Comparison of ENCODE assay signal across 8 cellular contexts in the genomic region with DNA sequence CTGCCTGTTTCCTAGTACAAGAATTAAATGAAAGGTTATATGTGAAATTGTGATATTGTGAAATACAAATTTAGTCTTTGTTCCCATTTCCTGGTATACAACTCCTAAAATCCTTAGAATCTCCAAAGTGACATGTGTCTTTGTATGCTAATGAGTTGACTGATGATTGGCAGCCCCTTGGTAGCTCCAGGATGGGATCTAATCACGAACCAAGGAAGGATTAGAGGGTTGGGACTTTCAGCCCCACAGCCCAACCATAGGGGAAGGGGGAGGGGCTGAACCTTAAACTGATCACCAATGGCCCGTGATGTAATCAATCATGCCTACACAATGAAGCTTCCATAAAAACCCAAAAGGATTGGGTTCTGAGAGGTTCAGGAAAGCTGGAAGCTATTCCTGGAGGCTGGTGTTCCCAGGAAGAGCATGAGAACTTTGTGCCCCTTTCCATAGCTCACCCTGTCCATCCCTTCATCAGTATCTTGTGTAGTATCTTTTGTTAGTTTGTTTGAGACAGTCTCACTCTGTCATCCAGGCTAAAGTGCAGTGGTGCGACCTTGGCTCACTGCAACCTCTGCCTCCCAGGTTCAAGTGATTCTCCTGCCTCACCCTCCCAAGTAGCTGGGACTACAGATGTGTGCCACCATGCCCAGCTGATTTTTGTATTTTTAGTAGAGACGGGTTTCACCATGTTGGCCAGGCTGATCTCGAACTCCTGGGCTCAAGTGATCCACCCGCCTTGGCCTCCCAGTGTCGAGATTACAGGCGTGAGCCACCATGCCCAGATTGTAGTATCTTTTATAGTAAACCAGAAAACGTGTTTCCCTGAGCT. TPM values are rescaled to one million over a fixed set of nuclear protein-coding genes. Genes with fewer than 3 reads are reported as not detected.
DNase-seq lines count a peak whose midpoint lies in the region; ATAC-seq, FAIRE-seq and TF ChIP-seq lines count a peak whose summit lies in the region.
"Not testable (repeated sequence)": the region's sequence is repeated elsewhere in the genome, so short reads cannot be mapped to it uniquely, and the experiment has no call there.

No MANE protein-coding gene starts in this region.

- H3K4me1 ChIP-seq in GM23338 (ENCODE audit: insufficient read depth); duodenal mucosa (ENCODE audit: control insufficient read depth in 1 of 2, insufficient read depth in 2 of 2, low read length in 2 of 2): not testable (repeated sequence)
- H3K4me1 ChIP-seq in adipocyte (ENCODE audit: control insufficient read depth, insufficient read depth, low read length) (peaks cover 42% of the 10 kb centered on the region), keratinocyte (ENCODE audit: control insufficient read depth, extremely low read depth, insufficient read depth, low read length) (peaks cover 25% of the 10 kb centered on the region), upper lobe of right lung (peaks cover 63% of the 10 kb centered on the region)

- H3K36me3 ChIP-seq in GM23338 (ENCODE audit: insufficient read depth); adipocyte (ENCODE audit: control insufficient read depth, insufficient read depth, low read length, severe bottlenecking); duodenal mucosa (ENCODE audit: control insufficient read depth in 1 of 2, insufficient read depth in 2 of 2, low read length in 2 of 2); keratinocyte (ENCODE audit: control insufficient read depth in 2 of 2, extremely low read depth in 1 of 2, insufficient read depth in 2 of 2, low read length in 2 of 2); upper lobe of right lung: not testable (repeated sequence)

- not testable (repeated sequence) for DNase-seq in GM23338 (ENCODE audit: low spot score); activated CD4-positive, alpha-beta T cell treated with anti-CD3 and anti-CD28 coated beads for 36 hours; adipocyte (ENCODE audit: low read depth); keratinocyte (ENCODE audit: low read depth, low spot score); nephron progenitor cell; upper lobe of right lung

- peaks cover 19% of the 10 kb centered on the region for H4K20me1 ChIP-seq in GM23338 (replicated peaks; ENCODE audit: insufficient read depth)
- not testable (repeated sequence) for H4K20me1 ChIP-seq in keratinocyte (ENCODE audit: control insufficient read depth, extremely low read depth, insufficient read depth, low read length)

- CTCF ChIA-PET in activated CD4-positive, alpha-beta T cell treated with anti-CD3 and anti-CD28 coated beads for 36 hours (lab: Charles Lee) = interaction anchor here (0.8 to 1.4 kb wide), 2 partner anchors 11 to 20 kb away, joined by 4 read pairs; no protein-coding TSS in a partner anchor

- peak overlapping the region; percentile 67; the same call in 1 of the 2 replicates for H3K27ac ChIP-seq in GM23338 (ENCODE audit: low read depth)
- peak overlapping the region; percentile 60 for H3K27ac ChIP-seq in duodenal mucosa (ENCODE audit: low read depth, low read length)
- peak overlapping the region; percentile 45 for H3K27ac ChIP-seq in keratinocyte (ENCODE audit: control insufficient read depth, insufficient read depth, low read length)
- peak overlapping the region; percentile 66 for H3K27ac ChIP-seq in upper lobe of right lung

- H3K9ac ChIP-seq in adipocyte (ENCODE audit: low read length) = peak overlapping the region; percentile 57
- H3K9ac ChIP-seq in duodenal mucosa (ENCODE audit: low read depth in 1 of 2, low read length in 2 of 2); keratinocyte (ENCODE audit: control insufficient read depth, extremely low read depth, insufficient read depth, low read length): not testable (repeated sequence)

- H2AFZ ChIP-seq in GM23338; keratinocyte (ENCODE audit: control insufficient read depth, low read length): not testable (repeated sequence)

- not testable (repeated sequence) for FAIRE-seq in keratinocyte (lab: Jason Lieb, UNC)

- dilution Hi-C loops in keratinocyte (cut with MboI; ENCODE audit: extremely low pct_ligation_motif_present, low sequenced_read_pairs) = not testable (repeated sequence)

- not testable (repeated sequence) for H3K9me1 ChIP-seq in keratinocyte (ENCODE audit: control insufficient read depth, extremely low read depth, insufficient read depth, low read length)

- H3K4me2 ChIP-seq in GM23338 (0 out of 2 replicates have a peak overlapping the region, but pooled peaks have one; percentile 44), keratinocyte (ENCODE audit: control insufficient read depth, extremely low read depth, insufficient read depth, low read depth, low read length) (peak overlapping the region; percentile 37)

- not testable (repeated sequence) for H3K9me3 ChIP-seq in adipocyte (ENCODE audit: control insufficient read depth, low read length); duodenal mucosa (ENCODE audit: control insufficient read depth in 1 of 2, low read length in 2 of 2); keratinocyte (ENCODE audit: control insufficient read depth, low read depth, low read length); upper lobe of right lung

- H3K4me1 Mint-ChIP-seq in GM23338 (peaks cover 18% of the 10 kb centered on the region), nephron progenitor cell (peaks cover 26% of the 10 kb centered on the region)
- peaks cover 49% of the 10 kb centered on the region for H3K4me1 Mint-ChIP-seq in activated CD4-positive, alpha-beta T cell treated with anti-CD3 and anti-CD28 coated beads for 36 hours
- H3K4me1 Mint-ChIP-seq in stimulated activated memory B cell treated with anti-CD40 and anti-IgM and Interleukin-4, amounts not matched to agents 10 μg/mL and 1 μg/mL and 100 μg/mL, for 72 hours = peaks cover 65% of the 10 kb centered on the region

- not testable (repeated sequence) for H3K27me3 Mint-ChIP-seq in GM23338 (ENCODE audit: insufficient read depth, low read depth, poor library complexity); activated CD4-positive, alpha-beta T cell treated with anti-CD3 and anti-CD28 coated beads for 36 hours; nephron progenitor cell (ENCODE audit: low read depth, poor library complexity); stimulated activated memory B cell treated with anti-CD40 and anti-IgM and Interleukin-4, amounts not matched to agents 10 μg/mL and 1 μg/mL and 100 μg/mL, for 72 hours

- H3K9me2 ChIP-seq in GM23338 (ENCODE audit: insufficient read depth) = not testable (repeated sequence)

- not testable (repeated sequence) for TF ChIP-seq CTCF in GM23338 (conservative IDR thresholded peaks at IDR 0.05; ENCODE audit: low read depth in 2 of 2); keratinocyte (optimal IDR thresholded peaks at IDR 0.05 in 1 of 3, IDR thresholded peaks at IDR 0.05 in 1 of 3, conservative IDR thresholded peaks at IDR 0.05 in 1 of 3; ENCODE audit: extremely low read depth in 1 of 3, insufficient read depth in 2 of 3, low read length in 3 of 3); nephron progenitor cell (IDR thresholded peaks at IDR 0.05); upper lobe of right lung (IDR thresholded peaks at IDR 0.05)

- ATAC-seq in GM23338 = peak; percentile 27; the same call in 1 of the 3 replicates
- ATAC-seq in activated CD4-positive, alpha-beta T cell treated with anti-CD3 and anti-CD28 coated beads for 36 hours; stimulated activated memory B cell treated with anti-CD40 and anti-IgM and Interleukin-4, amounts not matched to agents 10 μg/mL and 1 μg/mL and 100 μg/mL, for 72 hours; upper lobe of right lung: not testable (repeated sequence)

- POLR2A ChIA-PET in activated CD4-positive, alpha-beta T cell treated with anti-CD3 and anti-CD28 coated beads for 36 hours (lab: Charles Lee) = interaction anchor here (0.6 kb wide), 1 partner anchor 38 kb away, joined by 3 read pairs; no protein-coding TSS in a partner anchor

- intact Hi-C loops in activated CD4-positive, alpha-beta T cell treated with anti-CD3 and anti-CD28 coated beads for 36 hours (cut with DNase I, micrococcal nuclease); upper lobe of right lung (cut with DNase I): not testable (repeated sequence)

- not testable (repeated sequence) for H3F3A ChIP-seq in GM23338 (replicated peaks; ENCODE audit: low read depth)

- not testable (repeated sequence) for H3K27me3 ChIP-seq in GM23338 (ENCODE audit: insufficient read depth); adipocyte (replicated peaks; ENCODE audit: control insufficient read depth, insufficient read depth, low read length); duodenal mucosa (ENCODE audit: control insufficient read depth in 1 of 2, insufficient read depth in 2 of 2, low read length in 2 of 2); keratinocyte (ENCODE audit: control insufficient read depth, extremely low read depth, insufficient read depth, low read length); upper lobe of right lung

- H3K79me2 ChIP-seq in GM23338 (replicated peaks; ENCODE audit: insufficient read depth) (peaks cover 80% of the 10 kb centered on the region), keratinocyte (ENCODE audit: control insufficient read depth, insufficient read depth, low read length) (peaks cover 59% of the 10 kb centered on the region)

- H3K36me3 Mint-ChIP-seq in GM23338 (ENCODE audit: low read depth) = not testable (repeated sequence)
- peaks cover 28% of the 10 kb centered on the region for H3K36me3 Mint-ChIP-seq in activated CD4-positive, alpha-beta T cell treated with anti-CD3 and anti-CD28 coated beads for 36 hours (ENCODE audit: low read depth)
- peaks cover 35% of the 10 kb centered on the region for H3K36me3 Mint-ChIP-seq in nephron progenitor cell (ENCODE audit: low read depth)
- peaks cover 46% of the 10 kb centered on the region for H3K36me3 Mint-ChIP-seq in stimulated activated memory B cell treated with anti-CD40 and anti-IgM and Interleukin-4, amounts not matched to agents 10 μg/mL and 1 μg/mL and 100 μg/mL, for 72 hours

- not testable (repeated sequence) for H3K9me3 Mint-ChIP-seq in GM23338; activated CD4-positive, alpha-beta T cell treated with anti-CD3 and anti-CD28 coated beads for 36 hours (ENCODE audit: low read depth); nephron progenitor cell; stimulated activated memory B cell treated with anti-CD40 and anti-IgM and Interleukin-4, amounts not matched to agents 10 μg/mL and 1 μg/mL and 100 μg/mL, for 72 hours

- H3K4me3 Mint-ChIP-seq in GM23338; activated CD4-positive, alpha-beta T cell treated with anti-CD3 and anti-CD28 coated beads for 36 hours; nephron progenitor cell; stimulated activated memory B cell treated with anti-CD40 and anti-IgM and Interleukin-4, amounts not matched to agents 10 μg/mL and 1 μg/mL and 100 μg/mL, for 72 hours: not testable (repeated sequence)

- not testable (repeated sequence) for H3K27ac Mint-ChIP-seq in GM23338
- H3K27ac Mint-ChIP-seq in activated CD4-positive, alpha-beta T cell treated with anti-CD3 and anti-CD28 coated beads for 36 hours = peak overlapping the region; percentile 73
- peak overlapping the region; percentile 96 for H3K27ac Mint-ChIP-seq in nephron progenitor cell
- peak overlapping the region; percentile 91 for H3K27ac Mint-ChIP-seq in stimulated activated memory B cell treated with anti-CD40 and anti-IgM and Interleukin-4, amounts not matched to agents 10 μg/mL and 1 μg/mL and 100 μg/mL, for 72 hours

- H3K4me3 ChIP-seq in GM23338; duodenal mucosa (ENCODE audit: low read depth in 1 of 2, low read length in 2 of 2); keratinocyte (ENCODE audit: control insufficient read depth in 2 of 3, extremely low read depth in 1 of 3, insufficient read depth in 2 of 3, low read depth in 1 of 3, low read length in 3 of 3); upper lobe of right lung: not testable (repeated sequence)
- peak overlapping the region; percentile 24 for H3K4me3 ChIP-seq in adipocyte (ENCODE audit: low read length)

RNA-seq across cellular contexts. Expression of a gene that starts 31.9 kb away (rescaled TPM):
- 75.0 and 75.9 TPM in 2 replicates for total RNA-seq in GM23338 (2014; rRNA removed; shearing (Covaris generic))
- polyA plus RNA-seq in GM23338 (2016; fragmentation: Nextera tagmentation; extraction: Ambion mirVana) (217 and 250 TPM in 2 replicates), keratinocyte (269 to 609 TPM (median 533 TPM) in 3 replicates)
- total RNA-seq in activated CD4-positive, alpha-beta T cell treated with anti-CD3 and anti-CD28 coated beads for 36 hours = 100 to 1,000 TPM; 102 to 109 TPM
- 132 TPM for polyA plus RNA-seq in keratinocyte (2011; ENCODE audit: low read depth)
- polyA plus RNA-seq in keratinocyte (2011; cell fraction: cytosol; rRNA removed) = 497 and 993 TPM in 2 replicates
- 200 and 224 TPM in 2 replicates for polyA plus RNA-seq in keratinocyte (2011; cell fraction: nucleus; rRNA removed)
- 295 and 529 TPM in 2 replicates for polyA plus RNA-seq in keratinocyte (2012; ENCODE audit: low replicate concordance)
- polyA minus RNA-seq in keratinocyte = 125 to 378 TPM (median 270 TPM) in 3 replicates
- 153 TPM for polyA minus RNA-seq in keratinocyte (2011; cell fraction: cytosol; rRNA and poly(A)+ RNA removed)
- polyA minus RNA-seq in keratinocyte (2011; cell fraction: nucleus; rRNA and poly(A)+ RNA removed) = 37.5 and 58.0 TPM in 2 replicates
- 326 TPM for total RNA-seq in upper lobe of right lung

RNA-seq across cellular contexts. Expression of a gene that starts 40.7 kb away (rescaled TPM):
- total RNA-seq in GM23338 (2014; rRNA removed; shearing (Covaris generic)) = 3.3 and 3.5 TPM in 2 replicates
- polyA plus RNA-seq in GM23338 (2016; fragmentation: Nextera tagmentation; extraction: Ambion mirVana) (2.0 TPM in 2 replicates), keratinocyte (1.8 to 5.0 TPM (median 4.1 TPM) in 3 replicates)
- 10 to 100 TPM; 10.2 to 11.3 TPM for total RNA-seq in activated CD4-positive, alpha-beta T cell treated with anti-CD3 and anti-CD28 coated beads for 36 hours
- 19.5 TPM for polyA plus RNA-seq in keratinocyte (2011; ENCODE audit: low read depth)
- 1.5 and 2.3 TPM in 2 replicates for polyA plus RNA-seq in keratinocyte (2011; cell fraction: cytosol; rRNA removed)
- 7.1 and 8.1 TPM in 2 replicates for polyA plus RNA-seq in keratinocyte (2011; cell fraction: nucleus; rRNA removed)
- 1.6 and 10.2 TPM in 2 replicates for polyA plus RNA-seq in keratinocyte (2012; ENCODE audit: low replicate concordance)
- polyA minus RNA-seq in keratinocyte = 5.5 to 15.1 TPM (median 8.2 TPM) in 3 replicates
- 1.5 TPM for polyA minus RNA-seq in keratinocyte (2011; cell fraction: cytosol; rRNA and poly(A)+ RNA removed)
- 9.3 and 19.5 TPM in 2 replicates for polyA minus RNA-seq in keratinocyte (2011; cell fraction: nucleus; rRNA and poly(A)+ RNA removed)
- total RNA-seq in upper lobe of right lung = 47.4 TPM

RNA-seq across cellular contexts. Expression of a gene that starts 56.2 kb away (rescaled TPM):
- total RNA-seq in GM23338 (2014; rRNA removed; shearing (Covaris generic)) = 30.9 and 69.2 TPM in 2 replicates
- polyA plus RNA-seq in GM23338 (2016; fragmentation: Nextera tagmentation; extraction: Ambion mirVana) (148 and 160 TPM in 2 replicates), keratinocyte (89.8 to 111 TPM (median 102 TPM) in 3 replicates)
- total RNA-seq in activated CD4-positive, alpha-beta T cell treated with anti-CD3 and anti-CD28 coated beads for 36 hours = 10 to 100 TPM; 62.8 to 72.6 TPM
- polyA plus RNA-seq in keratinocyte (2011; ENCODE audit: low read depth) = 79.6 TPM
- 92.1 and 108 TPM in 2 replicates for polyA plus RNA-seq in keratinocyte (2011; cell fraction: cytosol; rRNA removed)
- 40.1 and 47.0 TPM in 2 replicates for polyA plus RNA-seq in keratinocyte (2011; cell fraction: nucleus; rRNA removed)
- polyA plus RNA-seq in keratinocyte (2012; ENCODE audit: low replicate concordance) = 71.7 and 90.1 TPM in 2 replicates
- polyA minus RNA-seq in keratinocyte = 19.7 to 55.3 TPM (median 50.3 TPM) in 3 replicates
- 13.2 TPM for polyA minus RNA-seq in keratinocyte (2011; cell fraction: cytosol; rRNA and poly(A)+ RNA removed)
- 7.3 and 8.3 TPM in 2 replicates for polyA minus RNA-seq in keratinocyte (2011; cell fraction: nucleus; rRNA and poly(A)+ RNA removed)
- 26.4 TPM for total RNA-seq in upper lobe of right lung
